ENCODE assay signal across 16 cellular contexts in genomic region chr10:16968722-16969055, GRCh38.
A peak's percentile ranks its signal among the peaks of the same experiment; 100 is the strongest.
DNase-seq lines count a peak whose midpoint lies in the region; ATAC-seq and TF ChIP-seq lines count a peak whose summit lies in the region.
"Had no signal": no experiment of that assay in that cellular context is flagged by ENCODE, and none has a peak within 500 bp of the region (broad histone marks: within the 10 kb centered on the region; RNA-seq: fewer than 3 reads in every experiment).

No MANE protein-coding gene starts in this region.

- H3K36me3 ChIP-seq in heart right ventricle (no peaks in the 10 kb centered on the region), neural progenitor cell (no peaks in the 10 kb centered on the region), vagina (no peaks in the 10 kb centered on the region), aorta (ENCODE audit: control insufficient read depth in 1 of 2, insufficient read depth in 2 of 2, low read length in 1 of 2) (no peaks in the 10 kb centered on the region)
- H3K36me3 ChIP-seq: right lobe of liver, upper lobe of left lung had no signal

- ATAC-seq in heart right ventricle (peak in 1 of 8 donors; percentile 14), Right ventricle myocardium superior (ENCODE audit: poor library complexity) (no peak), aorta (ENCODE audit: low FRiP score) (no peak), GM18873 (IDR thresholded peaks at IDR 0.05; ENCODE audit: low FRiP score, unreplicated experiment) (no peak), GM21529 (IDR thresholded peaks at IDR 0.05; ENCODE audit: unreplicated experiment) (no peak)

- H3K27me3 ChIP-seq in heart right ventricle (no peaks in the 10 kb centered on the region), neural progenitor cell (peaks cover 4% of the 10 kb centered on the region), vagina (no peaks in the 10 kb centered on the region), aorta (ENCODE audit: control insufficient read depth in 1 of 2, insufficient read depth in 2 of 2, low read length in 1 of 2) (no peaks in the 10 kb centered on the region)
- H3K27me3 ChIP-seq: right lobe of liver, upper lobe of left lung had no signal

- peaks cover 49% of the 10 kb centered on the region for H3K4me1 Mint-ChIP-seq in endothelial cell (ENCODE audit: unreplicated experiment)
- H3K4me1 Mint-ChIP-seq in neural progenitor cell, result peaks cover 68% of the 10 kb centered on the region
- H3K4me1 Mint-ChIP-seq: memory B cell had no signal

- H3K27me3 Mint-ChIP-seq in endothelial cell (ENCODE audit: unreplicated experiment), result peaks cover 11% of the 10 kb centered on the region
- H3K27me3 Mint-ChIP-seq in neural progenitor cell (ENCODE audit: insufficient read depth, low read depth), result peaks cover 3% of the 10 kb centered on the region

- H3K36me3 Mint-ChIP-seq in endothelial cell (ENCODE audit: low read depth, unreplicated experiment) (peaks cover 6% of the 10 kb centered on the region), neural progenitor cell (peaks cover 5% of the 10 kb centered on the region)
- H3K36me3 Mint-ChIP-seq: memory B cell had no signal

- H3K9me3 Mint-ChIP-seq in endothelial cell (ENCODE audit: unreplicated experiment) (no peaks in the 10 kb centered on the region), neural progenitor cell (peaks cover 5% of the 10 kb centered on the region)
- H3K9me3 Mint-ChIP-seq: memory B cell; T-helper 1 cell treated with Interleukin-12 subunit alpha and Interleukin-12 subunit beta and Interleukin-4 antibody, amounts not matched to agents 30 μg/mL and 1 μg/mL, for 36 hours had no signal

- H3K79me2 ChIP-seq in neural progenitor cell (ENCODE audit: low read depth), result no peaks in the 10 kb centered on the region

- WGBS in heart right ventricle, 2 donors, result 47 to 63% methylated on average over 4 of the region's 4 CpGs
- WGBS in aorta, 2 donors, result 57 to 61% methylated on average over 4 of the region's 4 CpGs

- no peaks in the 10 kb centered on the region for H3K9me3 ChIP-seq in heart right ventricle
- H3K9me3 ChIP-seq in neural progenitor cell (ENCODE audit: low read depth), result no peaks in the 10 kb centered on the region
- H3K9me3 ChIP-seq in vagina, result no peaks in the 10 kb centered on the region
- H3K9me3 ChIP-seq in aorta (ENCODE audit: control insufficient read depth, low read length), result no peaks in the 10 kb centered on the region
- H3K9me3 ChIP-seq: right lobe of liver, upper lobe of left lung had no signal

- no peak for TF ChIP-seq POLR2A in vagina (IDR thresholded peaks at IDR 0.05)

- H3K9ac ChIP-seq in neural progenitor cell, result no peak overlapping the region

- peak overlapping the region; percentile 96 for H3K27ac Mint-ChIP-seq in endothelial cell (ENCODE audit: unreplicated experiment)
- H3K27ac Mint-ChIP-seq in neural progenitor cell, result peak overlapping the region; percentile 89
- H3K27ac Mint-ChIP-seq: memory B cell; T-helper 1 cell treated with Interleukin-12 subunit alpha and Interleukin-12 subunit beta and Interleukin-4 antibody, amounts not matched to agents 30 μg/mL and 1 μg/mL, for 36 hours had no signal

- peak overlapping the region; percentile 42 for H3K4me3 Mint-ChIP-seq in endothelial cell (ENCODE audit: unreplicated experiment)
- peak overlapping the region; percentile 71 for H3K4me3 Mint-ChIP-seq in neural progenitor cell
- H3K4me3 Mint-ChIP-seq: memory B cell; T-helper 1 cell treated with Interleukin-12 subunit alpha and Interleukin-12 subunit beta and Interleukin-4 antibody, amounts not matched to agents 30 μg/mL and 1 μg/mL, for 36 hours had no signal

- H3K4me2 ChIP-seq in neural progenitor cell, result peak overlapping the region; percentile 61

- H4K20me1 ChIP-seq in neural progenitor cell (ENCODE audit: low read depth), result no peaks in the 10 kb centered on the region

- H3K4me3 ChIP-seq in heart right ventricle (no peak overlapping the region), neural progenitor cell (peak overlapping the region; percentile 0), vagina (no peak overlapping the region), aorta (ENCODE audit: low read length in 2 of 2) (no peak overlapping the region)
- H3K4me3 ChIP-seq: right lobe of liver, upper lobe of left lung had no signal

- H3F3A ChIP-seq in neural progenitor cell (ENCODE audit: low read depth), result peaks cover 21% of the 10 kb centered on the region

- no peak overlapping the region for H2AFZ ChIP-seq in neural progenitor cell (replicated peaks)

- H3K27ac ChIP-seq in heart right ventricle (peak overlapping the region in 8 of 10 donors; percentile 35 to 83 (median 64)), neural progenitor cell (peak overlapping the region; percentile 60), vagina (peak overlapping the region; percentile 70), aorta (ENCODE audit: low read depth in 1 of 2, low read length in 2 of 2) (peak overlapping the region in 1 of 2 donors; percentile 70)
- H3K27ac ChIP-seq: HL-60, right lobe of liver had no signal

- DNase-seq in heart right ventricle (no peak), Right ventricle myocardium superior (no peak), endothelial cell (ENCODE audit: low spot score) (no peak), neural progenitor cell (ENCODE audit: low spot score) (no peak), vagina (ENCODE audit: extremely low spot score in 2 of 2) (no peak), aorta (no peak)
- DNase-seq: activated CD4-positive, alpha-beta T cell treated with anti-CD3 and anti-CD28 coated beads for 4 hours; DMS 273 treated with DMSO at 0.1 percent for 48 hours; NCI-H2081 treated with DMSO at 0.1 percent for 48 hours; right lobe of liver; upper lobe of left lung had no signal

- intact Hi-C loops in heart right ventricle (cut with DNase I), result loop anchor here in 1 of 10 donors (10.0 kb wide), 1 partner anchor 56 kb away; no protein-coding TSS in a partner anchor
- intact Hi-C loops in Right ventricle myocardium superior (cut with DNase I), result no loop called here
- intact Hi-C loops in vagina (cut with DNase I), result no loop called here
- intact Hi-C loops in aorta (cut with DNase I), result no loop called here

- H3K4me1 ChIP-seq in heart right ventricle (peaks cover 0 to 40% (median 32%) of the 10 kb centered on the region in 9 donors), neural progenitor cell (peaks cover 18% of the 10 kb centered on the region), vagina (peaks cover 23% of the 10 kb centered on the region), aorta (ENCODE audit: control insufficient read depth in 1 of 2, insufficient read depth in 2 of 2, low read length in 2 of 2) (peaks cover 2 to 5% of the 10 kb centered on the region in 2 donors)
- H3K4me1 ChIP-seq: right lobe of liver had no signal

- TF ChIP-seq CTCF in heart right ventricle (IDR thresholded peaks at IDR 0.05), result no peak
- no peak for TF ChIP-seq CTCF in endothelial cell (IDR thresholded peaks at IDR 0.05; ENCODE audit: unreplicated experiment)
- TF ChIP-seq CTCF in neural progenitor cell (IDR thresholded peaks at IDR 0.05), result no peak
- TF ChIP-seq CTCF in vagina (IDR thresholded peaks at IDR 0.05), result no peak
